ENCODE assay signal across 2 cellular contexts in genomic region chr21:26845066-26845749, GRCh38.
TF ChIP-seq lines count a peak whose summit lies in the region.

TSS of gene ADAMTS1 (minus strand) at chr21:26845409. CDS start at chr21:26844954, 455 bp downstream.

TF ChIP-seq in HEK293, 187 proteins besides CTCF, POLR2A, EP300 and RAD21 (continues in another document):
- TF ChIP-seq ZNF148 (tag by site-specific recombination; IDR thresholded peaks at IDR 0.05; ENCODE audit: borderline replicate concordance) (no peak; the same call in 1 of the 2 replicates), REPIN1 (tag by site-specific recombination; IDR thresholded peaks at IDR 0.05; ENCODE audit: low read depth) (0 out of 2 replicates have a peak, but pooled peaks have one; percentile 37), ZNF140 (tag by site-specific recombination; IDR thresholded peaks at IDR 0.05) (no peak), KLF10 (tag by site-specific recombination; IDR thresholded peaks at IDR 0.05) (peak; percentile 87; the same call in 1 of the 2 replicates), SP3 (tag by site-specific recombination; IDR thresholded peaks at IDR 0.05) (peak; percentile 86), ZNF76 (tag by site-specific recombination; IDR thresholded peaks at IDR 0.05; ENCODE audit: borderline replicate concordance, low read depth) (peak; percentile 49; the same call in 1 of the 2 replicates), ZSCAN18 (tag by site-specific recombination; IDR thresholded peaks at IDR 0.05) (no peak), ZNF311 (tag by site-specific recombination; IDR thresholded peaks at IDR 0.05; ENCODE audit: borderline replicate concordance) (no peak), FEZF1 (tag by site-specific recombination; IDR thresholded peaks at IDR 0.05) (peak; percentile 38; the same call in 1 of the 2 replicates), ZNF354C (tag by site-specific recombination; IDR thresholded peaks at IDR 0.05; ENCODE audit: borderline replicate concordance, low read depth) (no peak), MZF1 (tag by site-specific recombination; IDR thresholded peaks at IDR 0.05; ENCODE audit: borderline replicate concordance) (no peak), ZNF776 (tag by site-specific recombination; IDR thresholded peaks at IDR 0.05; ENCODE audit: borderline replicate concordance) (no peak), ZNF837 (tag by site-specific recombination; IDR thresholded peaks at IDR 0.05) (0 out of 2 replicates have a peak, but pooled peaks have one; percentile 79), ZNF133 (tag by site-specific recombination; IDR thresholded peaks at IDR 0.05) (no peak), ZNF350 (tag by site-specific recombination; IDR thresholded peaks at IDR 0.05) (no peak), ZFP37 (tag by site-specific recombination; IDR thresholded peaks at IDR 0.05) (peak; percentile 75; the same call in 1 of the 2 replicates), PRDM1 (tag by site-specific recombination; IDR thresholded peaks at IDR 0.05) (0 out of 2 replicates have a peak, but pooled peaks have one; percentile 27), YY1 (tag by site-specific recombination; IDR thresholded peaks at IDR 0.05) (no peak), MEIS1 (CRISPR knock-in tag; IDR thresholded peaks at IDR 0.05; ENCODE audit: borderline replicate concordance) (no peak), PRDM10 (tag by site-specific recombination; IDR thresholded peaks at IDR 0.05) (no peak; the same call in 1 of the 2 replicates), ZNF362 (tag by site-specific recombination; IDR thresholded peaks at IDR 0.05) (0 out of 2 replicates have a peak, but pooled peaks have one; percentile 15), ZBTB8A (tag by site-specific recombination; IDR thresholded peaks at IDR 0.05) (peak; percentile 75), ZNF701 (tag by site-specific recombination; IDR thresholded peaks at IDR 0.05) (no peak)

TF ChIP-seq in H1, 55 proteins besides CTCF, POLR2A, EP300 and RAD21:
- no peak for TF ChIP-seq E2F6 (IDR thresholded peaks at IDR 0.05)
- TF ChIP-seq SIRT6 (IDR thresholded peaks at IDR 0.05; ENCODE audit: low read length): no peak
- peak in 1 of 2 experiments; percentile 65; a peak in 1 of 4 replicates for TF ChIP-seq SIN3A (conservative IDR thresholded peaks at IDR 0.05 in 1 of 2, IDR thresholded peaks at IDR 0.05 in 1 of 2; ENCODE audit: low read depth in 1 of 2, low read length in 2 of 2)
- TF ChIP-seq TBP (IDR thresholded peaks at IDR 0.05; ENCODE audit: low read depth, low read length): peak; percentile 95
- peak; percentile 64 for TF ChIP-seq PHF8 (conservative IDR thresholded peaks at IDR 0.05; ENCODE audit: low read depth, low read length)
- TF ChIP-seq RNF2 (IDR thresholded peaks at IDR 0.05; ENCODE audit: borderline replicate concordance, low read depth, low read length, missing control alignments, poor library complexity, severe bottlenecking): no peak
- peak; percentile 45; the same call in 1 of the 2 replicates for TF ChIP-seq GTF2F1 (IDR thresholded peaks at IDR 0.05; ENCODE audit: borderline replicate concordance, low read depth, low read length)
- peak; percentile 10 for TF ChIP-seq KDM4A (IDR thresholded peaks at IDR 0.05; ENCODE audit: low read depth, low read length, severe bottlenecking)
- peak; percentile 96 for TF ChIP-seq TAF1 (IDR thresholded peaks at IDR 0.05; ENCODE audit: low read depth, low read length)
- TF ChIP-seq BCL11A (IDR thresholded peaks at IDR 0.05; ENCODE audit: low read depth in 2 of 2, low read length in 2 of 2): no peak
- TF ChIP-seq POU5F1 (IDR thresholded peaks at IDR 0.05; ENCODE audit: low read depth, low read length): no peak
- no peak for TF ChIP-seq GABPA (IDR thresholded peaks at IDR 0.05; ENCODE audit: borderline replicate concordance, insufficient read depth, low read length)
- peak; percentile 83 for TF ChIP-seq TAF7 (optimal IDR thresholded peaks at IDR 0.05; ENCODE audit: borderline replicate concordance, low read depth, low read length)
- TF ChIP-seq SP2 (IDR thresholded peaks at IDR 0.05; ENCODE audit: low read length): no peak
- peak; percentile 96 for TF ChIP-seq POLR2AphosphoS5 (IDR thresholded peaks at IDR 0.05; ENCODE audit: low read depth, low read length)
